Comparison of ENCODE assay signal across 21 cellular contexts in the genomic region with DNA sequence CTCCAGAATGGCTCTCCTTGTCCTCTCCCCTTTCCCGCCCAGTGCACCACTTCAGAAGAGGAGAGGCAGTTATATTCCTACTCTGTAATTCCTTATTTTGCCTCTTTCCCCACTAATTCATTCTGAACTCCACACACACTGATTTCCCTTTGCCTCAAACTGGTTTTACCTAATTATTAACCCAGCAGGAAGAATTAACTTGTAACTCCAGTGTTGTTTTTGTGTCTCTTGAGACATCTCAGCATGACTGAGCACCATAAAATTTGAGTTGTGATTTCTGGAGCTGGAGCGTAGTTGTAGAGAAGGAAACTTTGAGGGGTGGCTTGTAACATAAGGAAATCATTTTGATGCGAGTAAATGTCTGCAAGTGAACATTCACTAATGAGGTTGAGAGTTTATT.
DNase-seq lines count a peak whose midpoint lies in the region; ATAC-seq and TF ChIP-seq lines count a peak whose summit lies in the region.
"Had no signal": no experiment of that assay in that cellular context is flagged by ENCODE, and none has a peak within 500 bp of the region (broad histone marks: within the 10 kb centered on the region; RNA-seq: fewer than 3 reads in every experiment).

No MANE protein-coding gene starts in this region.

- no peak for TF ChIP-seq CTCF in hepatocyte (IDR thresholded peaks at IDR 0.05; ENCODE audit: poor library complexity)

- ATAC-seq in GM19463 (IDR thresholded peaks at IDR 0.05; ENCODE audit: unreplicated experiment) (no peak), HG02885 (IDR thresholded peaks at IDR 0.05; ENCODE audit: poor library complexity, unreplicated experiment) (no peak)
- ATAC-seq: SK-N-SH treated with all-trans-retinoic acid at 6 μM for 48 hours had no signal

- H2BK5ac ChIP-seq in mesenchymal stem cell (ENCODE audit: low read depth, low read length, poor library complexity, severe bottlenecking) = no peak overlapping the region

- H4K8ac ChIP-seq in mesenchymal stem cell (ENCODE audit: low read length) = no peak overlapping the region

- no peak overlapping the region for H3K23ac ChIP-seq in mesenchymal stem cell (ENCODE audit: low read length in 2 of 2)

- H3K79me2 ChIP-seq in hepatocyte = no peaks in the 10 kb centered on the region

- no peaks in the 10 kb centered on the region for H3K79me1 ChIP-seq in mesenchymal stem cell (replicated peaks; ENCODE audit: low read length, poor library complexity, severe bottlenecking)

- H3K27ac ChIP-seq in BLaER1 treated with 17β-estradiol and CSF1 and Interleukin-3, amounts not matched to agents 10 nM and 100 nM = no peak overlapping the region
- H3K27ac ChIP-seq in hepatocyte = no peak overlapping the region
- peak overlapping the region; percentile 31 for H3K27ac ChIP-seq in mesenchymal stem cell (ENCODE audit: low read length, poor library complexity, severe bottlenecking)

- H2BK120ac ChIP-seq in mesenchymal stem cell (ENCODE audit: low read depth, low read length) = no peak overlapping the region

- no peak overlapping the region for H3K4me3 ChIP-seq in BLaER1 treated with 17β-estradiol and CSF1 and Interleukin-3, amounts not matched to agents 10 nM and 100 nM
- H3K4me3 ChIP-seq in hepatocyte = no peak overlapping the region
- H3K4me3 ChIP-seq in mesenchymal stem cell (ENCODE audit: insufficient read depth in 1 of 2, low read depth in 1 of 2, low read length in 2 of 2) = no peak overlapping the region

- no peaks in the 10 kb centered on the region for H3K9me3 ChIP-seq in BLaER1 treated with 17β-estradiol and CSF1 and Interleukin-3, amounts not matched to agents 10 nM and 100 nM (replicated peaks in 1 of 11)
- H3K9me3 ChIP-seq in hepatocyte (ENCODE audit: low read depth) (no peaks in the 10 kb centered on the region), mesenchymal stem cell (ENCODE audit: control insufficient read depth, low read length) (no peaks in the 10 kb centered on the region)
- H3K9me3 ChIP-seq: BE2C had no signal

- H2AFZ ChIP-seq in hepatocyte = no peak overlapping the region
- no peak overlapping the region for H2AFZ ChIP-seq in mesenchymal stem cell (ENCODE audit: low read depth, low read length)

- no peaks in the 10 kb centered on the region for H3K27me3 ChIP-seq in BLaER1 treated with 17β-estradiol and CSF1 and Interleukin-3, amounts not matched to agents 10 nM and 100 nM
- H3K27me3 ChIP-seq in hepatocyte (no peaks in the 10 kb centered on the region), mesenchymal stem cell (ENCODE audit: control insufficient read depth in 1 of 2, insufficient read depth in 1 of 2, low read length in 2 of 2) (no peaks in the 10 kb centered on the region)
- H3K27me3 ChIP-seq: BE2C had no signal

- no peak overlapping the region for H3K14ac ChIP-seq in mesenchymal stem cell (ENCODE audit: low read length in 2 of 2)

- peak overlapping the region in 6 of 11 experiments; percentile 10 to 34 (median 32); a peak in 10 of 22 replicates for H3K4me2 ChIP-seq in BLaER1 treated with 17β-estradiol and CSF1 and Interleukin-3, amounts not matched to agents 10 nM and 100 nM
- H3K4me2 ChIP-seq in hepatocyte (no peak overlapping the region), mesenchymal stem cell (ENCODE audit: low read length, poor library complexity, severe bottlenecking) (no peak overlapping the region)

- no peak overlapping the region for H4K91ac ChIP-seq in mesenchymal stem cell (ENCODE audit: low read length)

- H3K4ac ChIP-seq in mesenchymal stem cell (ENCODE audit: low read depth in 1 of 2, low read length in 2 of 2) = no peak overlapping the region

- no peak overlapping the region for H3K18ac ChIP-seq in mesenchymal stem cell (ENCODE audit: low read depth in 1 of 2, low read length in 2 of 2)

- H3K36me3 ChIP-seq in BLaER1 treated with 17β-estradiol and CSF1 and Interleukin-3, amounts not matched to agents 10 nM and 100 nM = no peaks in the 10 kb centered on the region
- H3K36me3 ChIP-seq in hepatocyte (replicated peaks; ENCODE audit: insufficient read depth, low read depth) = no peaks in the 10 kb centered on the region
- no peaks in the 10 kb centered on the region for H3K36me3 ChIP-seq in mesenchymal stem cell (ENCODE audit: control insufficient read depth in 1 of 2, insufficient read depth in 2 of 2, low read depth in 1 of 2, low read length in 2 of 2)
- H3K36me3 ChIP-seq: BE2C had no signal

- no peak overlapping the region for H2BK12ac ChIP-seq in mesenchymal stem cell (ENCODE audit: low read length in 2 of 2)

- H4K20me1 ChIP-seq in BLaER1 treated with 17β-estradiol and CSF1 and Interleukin-3, amounts not matched to agents 10 nM and 100 nM = no peaks in the 10 kb centered on the region
- H4K20me1 ChIP-seq in hepatocyte (ENCODE audit: insufficient read depth, poor library complexity, severe bottlenecking) = no peaks in the 10 kb centered on the region

- peaks cover 8 to 29% (median 19%) of the 10 kb centered on the region in 10 experiments; a peak in 18 of 20 replicates for H3K4me1 ChIP-seq in BLaER1 treated with 17β-estradiol and CSF1 and Interleukin-3, amounts not matched to agents 10 nM and 100 nM
- H3K4me1 ChIP-seq in hepatocyte (ENCODE audit: insufficient read depth) = peaks cover 4% of the 10 kb centered on the region
- peaks cover 4% of the 10 kb centered on the region for H3K4me1 ChIP-seq in mesenchymal stem cell (ENCODE audit: control insufficient read depth, insufficient read depth, low read depth, low read length)
- H3K4me1 ChIP-seq: BE2C had no signal

- 69% methylated on average over 3 of the region's 3 CpGs for WGBS in hepatocyte (ENCODE audit: low lambda C conversion rate, missing lambda C conversion rate)
- 65% methylated on average over 2 of the region's 3 CpGs for WGBS in mesenchymal stem cell

- no peak overlapping the region for H2AK5ac ChIP-seq in mesenchymal stem cell (ENCODE audit: low read length, severe bottlenecking)

- no peaks in the 10 kb centered on the region for H3K9me2 ChIP-seq in hepatocyte (replicated peaks; ENCODE audit: insufficient read depth)

- H3K9ac ChIP-seq in BLaER1 treated with 17β-estradiol and CSF1 and Interleukin-3, amounts not matched to agents 10 nM and 100 nM = no peak overlapping the region
- no peak overlapping the region for H3K9ac ChIP-seq in mesenchymal stem cell (ENCODE audit: low read length)

- no peak overlapping the region for H2BK15ac ChIP-seq in mesenchymal stem cell (ENCODE audit: low read depth, poor library complexity, severe bottlenecking)

- DNase-seq in hepatocyte (ENCODE audit: low spot score) = peak; percentile 19
- DNase-seq in mesenchymal stem cell = no peak
- peak; percentile 97 for DNase-seq in renal cortical epithelial cell (ENCODE audit: low read depth)
- DNase-seq in NCI-H1436 treated with DMSO at 0.1 percent for 48 hours (lab: John Stamatoyannopoulos, UW) = no peak
- no peak for DNase-seq in D341Med (ENCODE audit: low spot score)
- DNase-seq: 8988T; ACHN; BE2C; CD4-positive, CD25-positive, alpha-beta regulatory T cell; Karpas-422; NCI-H1092; NCI-H1436; NCI-H187 treated with DMSO at 0.1 percent for 48 hours; NCI-H2171 treated with DMSO at 0.1 percent for 48 hours; NCI-H345; NCI-H510A treated with DMSO at 0.1 percent for 48 hours; NCI-H774 had no signal

Comparison
In these comparisons a context has a peak if more than half of its experiments do, and no peak if none do; other contexts are left out.
1. H3K4me2 ChIP-seq: peak in BLaER1 treated with 17β-estradiol and CSF1 and Interleukin-3, amounts not matched to agents 10 nM and 100 nM (6 of 11); none in hepatocyte (single experiment) and mesenchymal stem cell (single experiment).
2. DNase-seq: peak in hepatocyte (single experiment) and renal cortical epithelial cell (single experiment); none in mesenchymal stem cell (single experiment), NCI-H1436 treated with DMSO at 0.1 percent for 48 hours (single experiment) and D341Med (single experiment).